Comparison of ENCODE assay signal across 23 cellular contexts in the genomic region with DNA sequence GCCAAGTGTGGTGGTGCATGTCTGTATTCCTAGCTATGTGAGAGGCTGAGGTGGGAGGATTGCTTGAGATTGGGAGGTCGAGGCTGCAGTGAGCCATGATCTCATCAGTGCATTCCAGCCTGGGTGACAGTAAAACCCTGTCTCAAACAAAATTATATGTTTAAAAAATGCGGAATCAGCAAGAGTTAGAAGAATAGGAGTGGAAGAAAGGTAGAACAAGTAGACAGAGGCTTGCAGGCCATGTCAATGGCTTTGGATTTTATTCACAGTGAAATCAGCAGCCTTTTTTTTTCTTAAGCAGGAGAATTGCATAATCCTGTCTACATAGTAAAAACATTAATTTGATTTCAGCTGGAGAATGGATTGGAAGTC. TPM values are rescaled to one million over a fixed set of nuclear protein-coding genes. Genes with fewer than 3 reads are reported as not detected.
DNase-seq lines count a peak whose midpoint lies in the region; ATAC-seq, FAIRE-seq and TF ChIP-seq lines count a peak whose summit lies in the region.
"Had no signal": no experiment of that assay in that cellular context is flagged by ENCODE, and none has a peak within 500 bp of the region (broad histone marks: within the 10 kb centered on the region; RNA-seq: fewer than 3 reads in every experiment).

No MANE protein-coding gene starts in this region.

- no peak for TF ChIP-seq EP300 in HepG2 (IDR thresholded peaks at IDR 0.05; ENCODE audit: low read depth in 2 of 2, low read length in 2 of 2)
- TF ChIP-seq EP300 in HepG2 (CRISPR knock-in tag; IDR thresholded peaks at IDR 0.05; ENCODE audit: borderline replicate concordance), result no peak
- no peak for TF ChIP-seq EP300 in K562 (IDR thresholded peaks at IDR 0.05; ENCODE audit: low read length)

- BruUV-seq in HepG2 (replicated peaks; lab: Mats Ljungman, UMichigan), result no TSS peak
- no TSS peak for BruUV-seq in K562 (replicated peaks; lab: Mats Ljungman, UMichigan)
- no TSS peak for BruUV-seq in A673 (replicated peaks; lab: Mats Ljungman, UMichigan)

- H4K20me1 ChIP-seq in HepG2 (ENCODE audit: insufficient read depth, low read length) (no peaks in the 10 kb centered on the region), K562 (replicated peaks; ENCODE audit: control insufficient read depth, insufficient read depth, low read length) (no peaks in the 10 kb centered on the region)
- H4K20me1 ChIP-seq: BLaER1 treated with 17β-estradiol and CSF1 and Interleukin-3, amounts not matched to agents 10 nM and 100 nM had no signal

- intact Hi-C loops in HepG2 (cut with micrococcal nuclease; ENCODE audit: unreplicated experiment) (no loop called here), right lobe of liver (cut with DNase I) (no loop called here), K562 (cut with micrococcal nuclease) (no loop called here), A673 (cut with micrococcal nuclease; ENCODE audit: unreplicated experiment) (no loop called here)

- TF ChIP-seq CTCF in HepG2 (CRISPR knock-in tag; IDR thresholded peaks at IDR 0.05) (no peak), right lobe of liver (IDR thresholded peaks at IDR 0.05) (no peak), K562 (IDR thresholded peaks at IDR 0.05 in 2 of 3, conservative IDR thresholded peaks at IDR 0.05 in 1 of 3; ENCODE audit: insufficient read depth in 2 of 3, low read depth in 1 of 3, low read length in 3 of 3) (no peak), A673 (conservative IDR thresholded peaks at IDR 0.05; ENCODE audit: low read depth, low read length) (no peak)

- no peaks in the 10 kb centered on the region for H3K79me2 ChIP-seq in HepG2 (ENCODE audit: insufficient read depth, low read length)
- no peaks in the 10 kb centered on the region for H3K79me2 ChIP-seq in K562 (ENCODE audit: control insufficient read depth, insufficient read depth, low read length)

- CTCF ChIA-PET in HepG2 (lab: Yijun Ruan, JAX; ENCODE audit: low intra/inter-chr PET ratio, low total read pairs), result no interaction called here
- CTCF ChIA-PET in K562 (lab: Yijun Ruan, JAX; ENCODE audit: low intra/inter-chr PET ratio), result no interaction called here
- CTCF ChIA-PET in A673 (lab: Charles Lee), result no interaction called here

- TF ChIP-seq RAD21 in HepG2 (CRISPR knock-in tag; IDR thresholded peaks at IDR 0.05), result no peak
- TF ChIP-seq RAD21 in K562 (CRISPR knock-in tag; conservative IDR thresholded peaks at IDR 0.05 in 1 of 2, IDR thresholded peaks at IDR 0.05 in 1 of 2), result no peak

- ATAC-seq in HepG2, result no peak
- no peak for ATAC-seq in right lobe of liver
- no peak for ATAC-seq in K562
- ATAC-seq in GM18873 (IDR thresholded peaks at IDR 0.05; ENCODE audit: low FRiP score, unreplicated experiment), result no peak
- ATAC-seq: GM23338, HCT116 had no signal

- H3K9me1 ChIP-seq in K562 (ENCODE audit: control insufficient read depth, insufficient read depth, low read length), result no peaks in the 10 kb centered on the region

- H3K27me3 ChIP-seq in HepG2 (ENCODE audit: control insufficient read depth in 1 of 2, insufficient read depth in 2 of 2, low read length in 2 of 2) (peaks cover 0 to 30% of the 10 kb centered on the region in 2 experiments; a peak in 3 of 5 replicates), right lobe of liver (peaks cover 0 to 5% of the 10 kb centered on the region in 2 donors), K562 (ENCODE audit: control insufficient read depth in 2 of 2, insufficient read depth in 2 of 2, low read length in 2 of 2) (peaks cover 2 to 8% of the 10 kb centered on the region in 2 experiments; a peak in 1 of 5 replicates), A673 (replicated peaks; ENCODE audit: insufficient read depth, low read depth, low read length, poor library complexity) (peaks cover 23% of the 10 kb centered on the region)
- H3K27me3 ChIP-seq: BE2C; BLaER1 treated with 17β-estradiol and CSF1 and Interleukin-3, amounts not matched to agents 10 nM and 100 nM had no signal

- 3% methylated on average over 2 of the region's 2 CpGs for WGBS in HepG2 (ENCODE audit: low lambda C conversion rate)
- WGBS in right lobe of liver (ENCODE audit: insufficient coverage, low coverage, low lambda C conversion rate, missing lambda C conversion rate), result 55% methylated on average over 2 of the region's 2 CpGs
- WGBS in K562 (ENCODE audit: insufficient coverage, low coverage, missing lambda C conversion rate), result 8% methylated on average over 2 of the region's 2 CpGs

- H3K9ac ChIP-seq in HepG2 (ENCODE audit: insufficient read depth, low read depth, low read length) (no peak overlapping the region), K562 (ENCODE audit: insufficient read depth in 1 of 2, low read depth in 2 of 2, low read length in 2 of 2) (no peak overlapping the region)
- H3K9ac ChIP-seq: BLaER1 treated with 17β-estradiol and CSF1 and Interleukin-3, amounts not matched to agents 10 nM and 100 nM had no signal

- DNase-seq in HepG2 (ENCODE audit: low spot score), result no peak
- DNase-seq in right lobe of liver, result no peak
- no peak for DNase-seq in K562 (ENCODE audit: extremely low read depth in 1 of 4, low spot score in 3 of 4)
- no peak for DNase-seq in AG08396 (ENCODE audit: low spot score)
- DNase-seq in A673 (ENCODE audit: low spot score), result no peak
- DNase-seq: 8988T; AML-193; BE2C; CD4-positive, alpha-beta T cell; CD8-positive, alpha-beta memory T cell; DMS 273 treated with DMSO at 0.1 percent for 48 hours; DMS79; GDM1; H9 had no signal

- in situ Hi-C loops in HepG2 (cut with HindIII; ENCODE audit: extremely low pct_ligation_motif_present, low pct_unique_long_range_greater_than_20kb), result no loop called here
- in situ Hi-C loops in K562 (cut with MboI), result loop anchor here (10.0 kb wide), 1 partner anchor 285 kb away; no protein-coding TSS in a partner anchor

- no peak overlapping the region for H3K4me3 ChIP-seq in HepG2 (replicated peaks in 1 of 3; ENCODE audit: insufficient read depth in 1 of 3, low read depth in 2 of 3, low read length in 3 of 3)
- H3K4me3 ChIP-seq in right lobe of liver, result no peak overlapping the region
- no peak overlapping the region for H3K4me3 ChIP-seq in K562
- H3K4me3 ChIP-seq in skin epidermis, result no peak overlapping the region
- no peak overlapping the region for H3K4me3 ChIP-seq in A673 (ENCODE audit: low read depth, low read length, poor library complexity, severe bottlenecking)
- H3K4me3 ChIP-seq: BLaER1 treated with 17β-estradiol and CSF1 and Interleukin-3, amounts not matched to agents 10 nM and 100 nM; GM23338 had no signal

- H3K9me3 ChIP-seq in HepG2 (ENCODE audit: low read length) (no peaks in the 10 kb centered on the region), right lobe of liver (no peaks in the 10 kb centered on the region), K562 (replicated peaks; ENCODE audit: control insufficient read depth, insufficient read depth, low read depth, low read length) (no peaks in the 10 kb centered on the region), A673 (ENCODE audit: low read depth, low read length, poor library complexity, severe bottlenecking) (no peaks in the 10 kb centered on the region)
- H3K9me3 ChIP-seq: BE2C; BLaER1 treated with 17β-estradiol and CSF1 and Interleukin-3, amounts not matched to agents 10 nM and 100 nM had no signal

- POLR2A ChIA-PET in HepG2 (lab: Yijun Ruan, JAX), result no interaction called here
- POLR2A ChIA-PET in K562 (lab: Yijun Ruan, JAX), result no interaction called here
- POLR2A ChIA-PET in A673 (lab: Charles Lee; ENCODE audit: low non-redundant PET), result no interaction called here

- H3K4me2 ChIP-seq in HepG2 (ENCODE audit: low read depth, low read length), result no peak overlapping the region
- H3K4me2 ChIP-seq in K562 (ENCODE audit: insufficient read depth, low read length), result no peak overlapping the region
- H3K4me2 ChIP-seq: BLaER1 treated with 17β-estradiol and CSF1 and Interleukin-3, amounts not matched to agents 10 nM and 100 nM; GM23338 had no signal

- H3K36me3 ChIP-seq in HepG2 (replicated peaks in 1 of 2; ENCODE audit: control insufficient read depth in 1 of 2, insufficient read depth in 2 of 2, low read length in 2 of 2) (no peaks in the 10 kb centered on the region; a peak in 1 of 5 replicates), right lobe of liver (no peaks in the 10 kb centered on the region), K562 (ENCODE audit: control insufficient read depth, insufficient read depth, low read length) (no peaks in the 10 kb centered on the region), A673 (ENCODE audit: insufficient read depth, low read length, poor library complexity, severe bottlenecking) (no peaks in the 10 kb centered on the region)
- H3K36me3 ChIP-seq: BE2C; BLaER1 treated with 17β-estradiol and CSF1 and Interleukin-3, amounts not matched to agents 10 nM and 100 nM had no signal

- H3K27ac ChIP-seq in HepG2 (ENCODE audit: extremely low read length, insufficient read depth, low read length), result no peak overlapping the region
- H3K27ac ChIP-seq in right lobe of liver, result no peak overlapping the region
- no peak overlapping the region for H3K27ac ChIP-seq in K562 (ENCODE audit: extremely low read depth, low read depth, low read length)
- peak overlapping the region in 12 of 21 experiments; percentile 18 to 77 (median 47) for H3K27ac ChIP-seq in skin epidermis
- H3K27ac ChIP-seq in A673 (ENCODE audit: low read depth, low read length, poor library complexity, severe bottlenecking), result no peak overlapping the region
- H3K27ac ChIP-seq: BLaER1 treated with 17β-estradiol and CSF1 and Interleukin-3, amounts not matched to agents 10 nM and 100 nM had no signal

- no peak for FAIRE-seq in HepG2 (lab: Jason Lieb, UNC)
- no peak for FAIRE-seq in K562 (lab: Jason Lieb, UNC)
- FAIRE-seq: D721Med, GM12891, GM18507 had no signal

- TF ChIP-seq POLR2A in HepG2 (IDR thresholded peaks at IDR 0.05; ENCODE audit: insufficient read depth in 1 of 2, low read depth in 2 of 2, low read length in 2 of 2) (no peak), right lobe of liver (IDR thresholded peaks at IDR 0.05) (no peak), K562 (conservative IDR thresholded peaks at IDR 0.05) (no peak)

- H2AFZ ChIP-seq in HepG2 (ENCODE audit: low read length), result no peak overlapping the region
- H2AFZ ChIP-seq in K562 (ENCODE audit: low read depth, low read length), result no peak overlapping the region
- H2AFZ ChIP-seq: GM23338 had no signal

- H3K4me1 ChIP-seq in HepG2 (ENCODE audit: insufficient read depth, low read length) (no peaks in the 10 kb centered on the region), right lobe of liver (no peaks in the 10 kb centered on the region), K562 (replicated peaks in 1 of 2; ENCODE audit: control insufficient read depth in 2 of 2, insufficient read depth in 2 of 2, low read length in 2 of 2) (peaks cover 0 to 3% of the 10 kb centered on the region in 2 experiments; a peak in 2 of 5 replicates), A673 (ENCODE audit: insufficient read depth, low read length, poor library complexity, severe bottlenecking) (no peaks in the 10 kb centered on the region)
- H3K4me1 ChIP-seq: BE2C; BLaER1 treated with 17β-estradiol and CSF1 and Interleukin-3, amounts not matched to agents 10 nM and 100 nM had no signal

RNA-seq across cellular contexts. Expression of a gene that starts 7.8 kb away (rescaled TPM):
- total RNA-seq in HepG2 (2016; rRNA removed; fragmentation: Illumina TruSeq; extraction: Trizol) (47.1 and 50.4 TPM in 2 replicates), right lobe of liver (10 to 100 TPM; 25.4 to 64.0 (median 38.0) TPM), K562 (2014; rRNA removed) (76.0 and 97.6 TPM in 2 replicates), K562 (2014; rRNA removed; fragmentation: Illumina TruSeq; extraction: Trizol) (7.5 and 10.5 TPM in 2 replicates), K562 (2015; rRNA removed; fragmentation: Illumina TruSeq; extraction: Trizol) (39.4 and 39.7 TPM in 2 replicates), K562 (2021) (41.3 and 50.2 TPM in 2 replicates), A673 (2021) (26.8 and 31.6 TPM in 2 replicates)
- 64.0 and 99.8 TPM in 2 replicates for total RNA-seq in HepG2 (2016; cell fraction: cytosol; rRNA removed; fragmentation: Illumina TruSeq; extraction: Trizol; ENCODE audit: low read depth)
- total RNA-seq in HepG2 (2016; cell fraction: insoluble cytoplasmic fraction; rRNA removed; fragmentation: Illumina TruSeq; extraction: Trizol), result 55.3 and 57.0 TPM in 2 replicates
- 63.6 and 76.4 TPM in 2 replicates for total RNA-seq in HepG2 (2016; cell fraction: membrane; rRNA removed; fragmentation: Illumina TruSeq; extraction: Trizol)
- 20.8 and 26.1 TPM in 2 replicates for total RNA-seq in HepG2 (2016; cell fraction: nucleus; rRNA removed; fragmentation: Illumina TruSeq; extraction: Trizol)
- polyA plus RNA-seq in HepG2 (2011; rRNA removed) (37.1 and 47.4 TPM in 2 replicates), K562 (2011; rRNA removed) (33.9 and 34.1 TPM in 2 replicates), K562 (2014; fragmentation: Illumina TruSeq; extraction: Trizol) (7.3 and 32.2 TPM in 2 replicates), K562 (2014; fragmentation: Nextera tagmentation; extraction: Ambion mirVana) (10 to 100 TPM; 25.3 to 51.2 TPM), K562 (2014; rRNA removed) (109 and 129 TPM in 2 replicates)
- polyA plus RNA-seq in HepG2 (2011; cell fraction: cytosol; rRNA removed), result 13.9 and 21.0 TPM in 2 replicates
- 28.2 and 28.9 TPM in 2 replicates for polyA plus RNA-seq in HepG2 (2011; cell fraction: nucleus; rRNA removed)
- polyA plus RNA-seq in HepG2 (2012), result 16.0 and 22.1 TPM in 2 replicates
- 49.7 and 76.6 TPM in 2 replicates for polyA plus RNA-seq in HepG2 (2016; cell fraction: cytosol; fragmentation: Illumina TruSeq; extraction: Trizol; ENCODE audit: low read depth)
- polyA plus RNA-seq in HepG2 (2016; cell fraction: insoluble cytoplasmic fraction; fragmentation: Illumina TruSeq; extraction: Trizol; ENCODE audit: low read depth), result 30.0 and 34.8 TPM in 2 replicates
- 44.6 and 52.6 TPM in 2 replicates for polyA plus RNA-seq in HepG2 (2016; cell fraction: membrane; fragmentation: Illumina TruSeq; extraction: Trizol; ENCODE audit: low read depth)
- polyA plus RNA-seq in HepG2 (2016; cell fraction: nucleus; fragmentation: Illumina TruSeq; extraction: Trizol; ENCODE audit: insufficient read depth, low read depth), result 28.8 and 31.3 TPM in 2 replicates
- 4.2 and 19.5 TPM in 2 replicates for polyA minus RNA-seq in HepG2 (2011; rRNA and poly(A)+ RNA removed; ENCODE audit: low replicate concordance)
- 8.3 and 10.7 TPM in 2 replicates for polyA minus RNA-seq in HepG2 (2011; cell fraction: cytosol; rRNA and poly(A)+ RNA removed)
- polyA minus RNA-seq in HepG2 (2011; cell fraction: nucleus; rRNA and poly(A)+ RNA removed), result 8.0 and 9.2 TPM in 2 replicates
- total RNA-seq in K562 (2011; cell fraction: chromatin; rRNA removed; ENCODE audit: low replicate concordance), result 2.4 and 11.8 TPM in 2 replicates
- total RNA-seq in K562 (2011; cell fraction: nucleolus; rRNA removed), result 42.1 and 47.7 TPM in 2 replicates
- total RNA-seq in K562 (2011; cell fraction: nucleoplasm; rRNA removed), result 22.4 and 31.6 TPM in 2 replicates
- 26.9 and 72.5 TPM in 2 replicates for polyA plus RNA-seq in K562 (2011; cell fraction: cytosol; rRNA removed)
- polyA plus RNA-seq in K562 (2011; cell fraction: nucleus; rRNA removed), result 44.3 and 46.5 TPM in 2 replicates
- 46.6 and 50.2 TPM in 2 replicates for polyA plus RNA-seq in K562 (2012)
- polyA minus RNA-seq in K562 (2011; rRNA and poly(A)+ RNA removed), result 3.4 and 7.2 TPM in 2 replicates
- 4.1 and 6.4 TPM in 2 replicates for polyA minus RNA-seq in K562 (2011; cell fraction: cytosol; rRNA and poly(A)+ RNA removed)
- polyA minus RNA-seq in K562 (2011; cell fraction: nucleus; rRNA and poly(A)+ RNA removed), result 24.5 and 25.0 TPM in 2 replicates

RNA-seq across cellular contexts. Expression of a gene that starts 15.4 kb away (rescaled TPM):
- total RNA-seq in HepG2 (2016; rRNA removed; fragmentation: Illumina TruSeq; extraction: Trizol) (4.8 and 6.7 TPM in 2 replicates), right lobe of liver (1 to 10 TPM in 2 of 6 experiments, under 1 TPM in 4; 0.06 to 1.9 (median 0.65) TPM), K562 (2014; rRNA removed) (0.32 TPM in 1 of 2 replicates, not detected in the other), K562 (2014; rRNA removed; fragmentation: Illumina TruSeq; extraction: Trizol) (not detected in 2 replicates), K562 (2015; rRNA removed; fragmentation: Illumina TruSeq; extraction: Trizol) (not detected in 2 replicates), K562 (2021) (not detected in 2 replicates), A673 (2021) (4.5 and 6.1 TPM in 2 replicates)
- total RNA-seq in HepG2 (2016; cell fraction: cytosol; rRNA removed; fragmentation: Illumina TruSeq; extraction: Trizol; ENCODE audit: low read depth), result 0.97 and 1.5 TPM in 2 replicates
- 4.9 and 5.8 TPM in 2 replicates for total RNA-seq in HepG2 (2016; cell fraction: insoluble cytoplasmic fraction; rRNA removed; fragmentation: Illumina TruSeq; extraction: Trizol)
- 0.96 and 1.4 TPM in 2 replicates for total RNA-seq in HepG2 (2016; cell fraction: membrane; rRNA removed; fragmentation: Illumina TruSeq; extraction: Trizol)
- total RNA-seq in HepG2 (2016; cell fraction: nucleus; rRNA removed; fragmentation: Illumina TruSeq; extraction: Trizol), result 2.5 and 2.8 TPM in 2 replicates
- polyA plus RNA-seq in HepG2 (2011; rRNA removed) (1.6 and 2.7 TPM in 2 replicates), K562 (2011; rRNA removed) (0.11 and 0.15 TPM in 2 replicates), K562 (2014; fragmentation: Illumina TruSeq; extraction: Trizol) (not detected in 2 replicates), K562 (2014; fragmentation: Nextera tagmentation; extraction: Ambion mirVana) (under 1 TPM; 0.14 to 0.27 TPM), K562 (2014; rRNA removed) (not detected in 2 replicates)
- polyA plus RNA-seq in HepG2 (2011; cell fraction: cytosol; rRNA removed), result 0.60 and 0.88 TPM in 2 replicates
- 1.2 and 2.2 TPM in 2 replicates for polyA plus RNA-seq in HepG2 (2011; cell fraction: nucleus; rRNA removed)
- polyA plus RNA-seq in HepG2 (2012), result 1.9 TPM in 2 replicates
- polyA plus RNA-seq in HepG2 (2016; cell fraction: cytosol; fragmentation: Illumina TruSeq; extraction: Trizol; ENCODE audit: low read depth), result 0.74 and 1.2 TPM in 2 replicates
- polyA plus RNA-seq in HepG2 (2016; cell fraction: insoluble cytoplasmic fraction; fragmentation: Illumina TruSeq; extraction: Trizol; ENCODE audit: low read depth), result 5.2 and 6.9 TPM in 2 replicates
- polyA plus RNA-seq in HepG2 (2016; cell fraction: membrane; fragmentation: Illumina TruSeq; extraction: Trizol; ENCODE audit: low read depth), result 1.2 and 1.7 TPM in 2 replicates
- 3.9 and 4.4 TPM in 2 replicates for polyA plus RNA-seq in HepG2 (2016; cell fraction: nucleus; fragmentation: Illumina TruSeq; extraction: Trizol; ENCODE audit: insufficient read depth, low read depth)
- polyA minus RNA-seq in HepG2 (2011; rRNA and poly(A)+ RNA removed; ENCODE audit: low replicate concordance), result 0.26 and 0.37 TPM in 2 replicates
- polyA minus RNA-seq in HepG2 (2011; cell fraction: cytosol; rRNA and poly(A)+ RNA removed), result 0.70 and 0.79 TPM in 2 replicates
- 1.4 and 2.4 TPM in 2 replicates for polyA minus RNA-seq in HepG2 (2011; cell fraction: nucleus; rRNA and poly(A)+ RNA removed)
- total RNA-seq in K562 (2011; cell fraction: chromatin; rRNA removed; ENCODE audit: low replicate concordance), result not detected in 2 replicates
- total RNA-seq in K562 (2011; cell fraction: nucleolus; rRNA removed), result not detected in 2 replicates
- total RNA-seq in K562 (2011; cell fraction: nucleoplasm; rRNA removed), result not detected in 2 replicates
- 0.03 and 0.07 TPM in 2 replicates for polyA plus RNA-seq in K562 (2011; cell fraction: cytosol; rRNA removed)
- polyA plus RNA-seq in K562 (2011; cell fraction: nucleus; rRNA removed), result 0.01 TPM in 1 of 2 replicates, not detected in the other
- 0.03 and 0.04 TPM in 2 replicates for polyA plus RNA-seq in K562 (2012)
- polyA minus RNA-seq in K562 (2011; rRNA and poly(A)+ RNA removed), result not detected in 2 replicates
- not detected in 2 replicates for polyA minus RNA-seq in K562 (2011; cell fraction: cytosol; rRNA and poly(A)+ RNA removed)
- not detected in 2 replicates for polyA minus RNA-seq in K562 (2011; cell fraction: nucleus; rRNA and poly(A)+ RNA removed)
- polyA plus RNA-seq: CD14-positive monocyte had no signal

Comparison
In these comparisons a context has a peak if more than half of its experiments do, and no peak if none do; other contexts are left out.
1. H3K27ac ChIP-seq: peak in skin epidermis (12 of 21); none in HepG2 (single experiment), right lobe of liver (0 of 3), K562 (single experiment) and A673 (single experiment).